ENCODE assay signal across 16 cellular contexts in the genomic region with DNA sequence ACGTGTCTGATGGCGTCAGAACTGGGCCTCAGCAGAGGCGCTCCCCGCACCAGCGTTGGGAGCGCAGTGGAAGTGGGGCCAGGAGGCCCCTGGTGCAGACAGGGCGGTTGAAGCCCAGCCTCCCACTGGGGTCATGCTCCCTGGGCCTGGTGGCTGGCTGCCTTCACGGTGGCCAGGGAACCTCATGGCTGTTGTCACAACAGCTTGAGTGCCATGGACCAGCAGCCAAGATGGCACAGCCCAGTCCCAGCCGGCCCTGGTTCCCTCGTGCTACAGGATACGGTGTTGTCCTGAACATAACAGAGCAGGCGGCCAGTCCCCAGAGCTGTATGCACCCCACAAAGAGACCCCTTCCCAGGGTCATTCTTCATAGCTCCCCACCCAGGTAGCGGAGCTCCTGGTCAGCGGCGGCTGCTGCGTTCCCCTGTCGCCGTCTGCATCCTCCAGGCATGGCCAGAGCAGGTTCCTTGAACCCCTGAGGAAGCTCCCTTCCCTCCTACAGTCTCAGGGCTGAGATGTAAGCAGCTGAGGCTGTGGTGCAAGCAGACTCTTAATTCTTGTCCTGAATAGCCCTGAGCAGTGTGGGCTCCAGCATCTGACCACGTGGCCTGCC.
"Had no signal": no experiment of that assay in that cellular context is flagged by ENCODE, and none has a peak within 500 bp of the region (broad histone marks: within the 10 kb centered on the region; RNA-seq: fewer than 3 reads in every experiment).

No MANE protein-coding gene starts in this region.

- DNase-seq: effector CD4-positive, alpha-beta T cell; foreskin melanocyte; lower lobe of right lung; mesenchymal stem cell; naive thymus-derived CD4-positive, alpha-beta T cell; nephron progenitor cell; psoas muscle; retina; small intestine; stimulated activated CD4-positive, alpha-beta T cell treated with anti-CD3 and anti-CD28 coated beads, Interleukin-12 subunit alpha, Interleukin-12 subunit beta, amount 100 ng/mL, for 4 hours; stimulated activated naive CD4-positive, alpha-beta T cell treated with Interleukin-2 at 50 U/mL for 16 hours; thyroid gland had no signal

- H3K4me3 Mint-ChIP-seq: naive thymus-derived CD4-positive, alpha-beta T cell; nephron progenitor cell; type B pancreatic cell had no signal

- H3K27ac Mint-ChIP-seq: nephron progenitor cell, type B pancreatic cell had no signal

- H3K27me3 ChIP-seq: suprapubic skin, thyroid gland had no signal

- H3K4me1 ChIP-seq: lower lobe of right lung, psoas muscle, suprapubic skin, thyroid gland had no signal

- H3K27me3 Mint-ChIP-seq: naive thymus-derived CD4-positive, alpha-beta T cell; type B pancreatic cell had no signal

- ATAC-seq: left lobe of liver; naive thymus-derived CD4-positive, alpha-beta T cell had no signal

- H3K9me3 Mint-ChIP-seq: naive thymus-derived CD4-positive, alpha-beta T cell; nephron progenitor cell; type B pancreatic cell had no signal

- H3K36me3 Mint-ChIP-seq: type B pancreatic cell had no signal

- H3K4me3 ChIP-seq: coronary artery, lower lobe of right lung, psoas muscle, suprapubic skin, thyroid gland had no signal

- H3K27ac ChIP-seq: coronary artery, lower lobe of right lung, psoas muscle, suprapubic skin, thyroid gland had no signal

- H3K9me3 ChIP-seq: lower lobe of right lung, psoas muscle, suprapubic skin, thyroid gland had no signal

- H3K4me1 Mint-ChIP-seq: nephron progenitor cell had no signal
